1 cellular context compared by ENCODE assay signal in genomic region chr12:100141666-100141997, GRCh38.
TF ChIP-seq lines count a peak whose summit lies in the region.

No MANE protein-coding gene starts in this region.

TF ChIP-seq in SK-N-SH, 30 proteins besides CTCF, POLR2A, EP300 and RAD21 (continued from another document):
- TF ChIP-seq REST (IDR thresholded peaks at IDR 0.05; ENCODE audit: low read depth, low read length) (no peak), NFIC (IDR thresholded peaks at IDR 0.05; ENCODE audit: borderline replicate concordance) (peak; percentile 6; the same call in 1 of the 2 replicates), SIN3A (IDR thresholded peaks at IDR 0.05; ENCODE audit: borderline replicate concordance, low read depth, low read length) (peak; percentile 48; the same call in 1 of the 2 replicates), TCF12 (IDR thresholded peaks at IDR 0.05) (peak; percentile 41; the same call in 1 of the 2 replicates), FOSL2 (IDR thresholded peaks at IDR 0.05; ENCODE audit: borderline replicate concordance, low read depth) (peak; percentile 65; the same call in 1 of the 2 replicates), RCOR1 (IDR thresholded peaks at IDR 0.05; ENCODE audit: low read length) (no peak), ZBTB33 (IDR thresholded peaks at IDR 0.05; ENCODE audit: borderline replicate concordance, low read depth) (no peak)
